Comparison of ENCODE assay signal across 17 cellular contexts in the genomic region with DNA sequence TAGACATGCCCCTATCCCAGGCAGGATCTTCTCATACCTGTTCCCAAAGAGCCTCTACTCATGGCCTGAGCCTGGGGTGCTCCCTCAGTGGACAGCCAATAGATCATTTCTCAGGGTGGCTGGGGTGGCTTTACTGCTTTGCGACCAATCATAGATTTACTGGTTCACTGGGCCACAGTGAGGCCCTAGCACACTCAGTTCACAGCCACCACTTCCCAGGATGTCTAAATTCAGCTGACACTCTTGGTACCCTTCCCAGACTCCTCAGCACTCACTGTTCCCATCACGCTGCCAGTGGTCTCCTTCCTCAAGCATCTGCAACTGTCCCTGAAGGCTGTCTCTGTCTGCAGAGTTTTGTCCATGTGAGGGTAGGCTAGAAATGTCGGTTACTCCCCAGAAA. TPM values are rescaled to one million over a fixed set of nuclear protein-coding genes. Genes with fewer than 3 reads are reported as not detected.
"Had no signal": no experiment of that assay in that cellular context is flagged by ENCODE, and none has a peak within 500 bp of the region (broad histone marks: within the 10 kb centered on the region; RNA-seq: fewer than 3 reads in every experiment).

No MANE protein-coding gene starts in this region.

- DNase-seq: activated CD4-positive, alpha-beta memory T cell treated with anti-CD3 and anti-CD28 coated beads for 36 hours; activated CD4-positive, alpha-beta T cell treated with anti-CD3 and anti-CD28 coated beads for 48 hours; activated T-cell treated with anti-CD3 and anti-CD28 coated beads, Interleukin-2, amount 50 U/mL, for 1 hour; aorta; central memory CD4-positive, alpha-beta T cell; effector memory CD4-positive, alpha-beta T cell; islet precursor cell; left colon; lower lobe of right lung; naive thymus-derived CD4-positive, alpha-beta T cell; occipital lobe; stimulated activated CD4-positive, alpha-beta T cell treated with anti-CD3 and anti-CD28 coated beads, Interleukin-4, amount 100 ng/mL, for 1 hour; stimulated activated naive CD4-positive, alpha-beta T cell treated with Interleukin-2 at 50 U/mL for 16 hours; T-helper 2 cell had no signal

- H3K36me3 ChIP-seq: lower lobe of right lung, thyroid gland had no signal

- H3K9me3 ChIP-seq: lower lobe of right lung, thyroid gland had no signal

- H3K27me3 ChIP-seq: thyroid gland had no signal

- H3K27ac ChIP-seq: lower lobe of right lung, thyroid gland had no signal

- H3K4me1 ChIP-seq: lower lobe of right lung had no signal

- H3K4me3 ChIP-seq: lower lobe of right lung, thyroid gland had no signal

- ATAC-seq: activated naive CD4-positive, alpha-beta T cell treated with anti-CD3 and anti-CD28 coated beads, Interleukin-2, amount 50 U/mL, for 72 hours; esophagus mucosa; left colon; lower lobe of right lung; naive thymus-derived CD4-positive, alpha-beta T cell had no signal

RNA-seq across cellular contexts. Expression of a gene that starts 50.6 kb away (rescaled TPM):
- total RNA-seq: activated CD4-positive, alpha-beta memory T cell treated with anti-CD3 and anti-CD28 coated beads for 36 hours; activated naive CD4-positive, alpha-beta T cell treated with anti-CD3 and anti-CD28 coated beads, Interleukin-2, amount 50 U/mL, for 72 hours had no signal
- polyA plus RNA-seq: naive thymus-derived CD4-positive, alpha-beta T cell had no signal
